ENCODE assay signal across 1 cellular context in the genomic region with DNA sequence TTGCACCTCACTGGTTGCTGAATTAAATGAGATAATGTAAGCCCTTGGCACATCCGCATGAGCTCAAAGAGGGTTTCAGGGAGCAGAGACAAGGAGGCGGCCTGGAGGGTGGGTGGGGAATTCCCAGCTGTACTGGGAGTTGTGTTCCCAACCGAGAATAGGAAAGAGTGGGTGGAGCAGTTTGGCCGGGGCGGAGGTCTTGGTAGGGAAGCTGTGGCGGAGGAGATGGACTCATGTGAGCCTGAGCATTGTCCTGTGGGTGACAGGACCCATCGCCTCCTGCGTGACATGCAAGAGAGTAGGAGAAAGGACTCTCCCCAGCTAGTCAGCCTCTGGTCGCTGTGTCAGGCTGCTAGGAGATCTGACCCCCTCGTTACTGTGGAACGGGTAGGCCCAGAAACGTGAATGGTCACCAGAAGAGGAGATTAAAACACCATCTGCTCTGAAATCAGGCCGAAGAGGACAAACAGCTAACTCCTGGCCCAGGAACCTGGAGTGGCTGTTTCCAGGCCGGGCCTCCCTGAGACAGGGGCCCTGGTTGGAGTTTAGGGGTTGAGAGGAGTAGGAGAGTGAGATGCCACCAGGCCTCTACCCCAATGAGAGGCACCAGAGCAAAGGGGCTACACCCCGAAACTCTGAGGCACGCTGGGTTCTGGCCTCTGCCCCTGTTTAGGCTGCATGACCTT.
TF ChIP-seq lines count a peak whose summit lies in the region.

No MANE protein-coding gene starts in this region.

TF ChIP-seq in K562, 482 proteins besides CTCF, POLR2A, EP300 and RAD21:
- TF ChIP-seq ZFX (CRISPR knock-in tag; IDR thresholded peaks at IDR 0.05) (no peak), HDAC8 (tag; IDR thresholded peaks at IDR 0.05) (no peak), TCF3 (CRISPR knock-in tag; IDR thresholded peaks at IDR 0.05) (no peak), NONO (IDR thresholded peaks at IDR 0.05; ENCODE audit: low read depth in 2 of 2, low read length in 1 of 2) (no peak), ZKSCAN3 (CRISPR knock-in tag; IDR thresholded peaks at IDR 0.05) (no peak), ZNF24 (IDR thresholded peaks at IDR 0.05) (no peak), CHD4 (IDR thresholded peaks at IDR 0.05; ENCODE audit: insufficient read depth, insufficient replicate concordance, low read depth, low read length, poor library complexity, severe bottlenecking) (no peak), SNIP1 (IDR thresholded peaks at IDR 0.05; ENCODE audit: low read depth) (no peak), MTF1 (CRISPR knock-in tag; IDR thresholded peaks at IDR 0.05; ENCODE audit: borderline replicate concordance) (no peak), ZNF436 (CRISPR knock-in tag; IDR thresholded peaks at IDR 0.05) (no peak), NR2C1 (IDR thresholded peaks at IDR 0.05) (no peak), NR2C1 (tag; IDR thresholded peaks at IDR 0.05) (no peak)
- TF ChIP-seq, protein P1, sequence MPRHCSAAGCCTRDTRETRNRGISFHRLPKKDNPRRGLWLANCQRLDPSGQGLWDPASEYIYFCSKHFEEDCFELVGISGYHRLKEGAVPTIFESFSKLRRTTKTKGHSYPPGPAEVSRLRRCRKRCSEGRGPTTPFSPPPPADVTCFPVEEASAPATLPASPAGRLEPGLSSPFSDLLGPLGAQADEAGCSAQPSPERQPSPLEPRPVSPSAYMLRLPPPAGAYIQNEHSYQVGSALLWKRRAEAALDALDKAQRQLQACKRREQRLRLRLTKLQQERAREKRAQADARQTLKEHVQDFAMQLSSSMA (CRISPR knock-in tag; IDR thresholded peaks at IDR 0.05): no peak
- TF ChIP-seq, protein P2, sequence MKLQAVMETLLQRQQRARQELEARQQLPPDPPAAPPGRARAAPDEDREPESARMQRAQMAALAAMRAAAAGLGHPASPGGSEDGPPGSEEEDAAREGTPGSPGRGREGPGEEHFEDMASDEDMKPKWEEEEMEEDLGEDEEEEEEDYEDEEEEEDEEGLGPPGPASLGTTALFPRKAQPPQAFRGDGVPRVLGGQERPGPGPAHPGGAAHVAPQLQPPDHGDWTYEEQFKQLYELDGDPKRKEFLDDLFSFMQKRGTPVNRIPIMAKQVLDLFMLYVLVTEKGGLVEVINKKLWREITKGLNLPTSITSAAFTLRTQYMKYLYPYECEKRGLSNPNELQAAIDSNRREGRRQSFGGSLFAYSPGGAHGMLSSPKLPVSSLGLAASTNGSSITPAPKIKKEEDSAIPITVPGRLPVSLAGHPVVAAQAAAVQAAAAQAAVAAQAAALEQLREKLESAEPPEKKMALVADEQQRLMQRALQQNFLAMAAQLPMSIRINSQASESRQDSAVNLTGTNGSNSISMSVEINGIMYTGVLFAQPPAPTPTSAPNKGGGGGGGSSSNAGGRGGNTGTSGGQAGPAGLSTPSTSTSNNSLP (IDR thresholded peaks at IDR 0.05; ENCODE audit: borderline replicate concordance, low read depth, low read length): no peak
- TF ChIP-seq, protein P3, sequence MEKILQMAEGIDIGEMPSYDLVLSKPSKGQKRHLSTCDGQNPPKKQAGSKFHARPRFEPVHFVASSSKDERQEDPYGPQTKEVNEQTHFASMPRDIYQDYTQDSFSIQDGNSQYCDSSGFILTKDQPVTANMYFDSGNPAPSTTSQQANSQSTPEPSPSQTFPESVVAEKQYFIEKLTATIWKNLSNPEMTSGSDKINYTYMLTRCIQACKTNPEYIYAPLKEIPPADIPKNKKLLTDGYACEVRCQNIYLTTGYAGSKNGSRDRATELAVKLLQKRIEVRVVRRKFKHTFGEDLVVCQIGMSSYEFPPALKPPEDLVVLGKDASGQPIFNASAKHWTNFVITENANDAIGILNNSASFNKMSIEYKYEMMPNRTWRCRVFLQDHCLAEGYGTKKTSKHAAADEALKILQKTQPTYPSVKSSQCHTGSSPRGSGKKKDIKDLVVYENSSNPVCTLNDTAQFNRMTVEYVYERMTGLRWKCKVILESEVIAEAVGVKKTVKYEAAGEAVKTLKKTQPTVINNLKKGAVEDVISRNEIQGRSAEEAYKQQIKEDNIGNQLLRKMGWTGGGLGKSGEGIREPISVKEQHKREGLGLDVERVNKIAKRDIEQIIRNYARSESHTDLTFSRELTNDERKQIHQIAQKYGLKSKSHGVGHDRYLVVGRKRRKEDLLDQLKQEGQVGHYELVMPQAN (IDR thresholded peaks at IDR 0.05; ENCODE audit: borderline replicate concordance): no peak
TF ChIP-seq in K562: peak in this region for 0.
